In the genomic region with DNA sequence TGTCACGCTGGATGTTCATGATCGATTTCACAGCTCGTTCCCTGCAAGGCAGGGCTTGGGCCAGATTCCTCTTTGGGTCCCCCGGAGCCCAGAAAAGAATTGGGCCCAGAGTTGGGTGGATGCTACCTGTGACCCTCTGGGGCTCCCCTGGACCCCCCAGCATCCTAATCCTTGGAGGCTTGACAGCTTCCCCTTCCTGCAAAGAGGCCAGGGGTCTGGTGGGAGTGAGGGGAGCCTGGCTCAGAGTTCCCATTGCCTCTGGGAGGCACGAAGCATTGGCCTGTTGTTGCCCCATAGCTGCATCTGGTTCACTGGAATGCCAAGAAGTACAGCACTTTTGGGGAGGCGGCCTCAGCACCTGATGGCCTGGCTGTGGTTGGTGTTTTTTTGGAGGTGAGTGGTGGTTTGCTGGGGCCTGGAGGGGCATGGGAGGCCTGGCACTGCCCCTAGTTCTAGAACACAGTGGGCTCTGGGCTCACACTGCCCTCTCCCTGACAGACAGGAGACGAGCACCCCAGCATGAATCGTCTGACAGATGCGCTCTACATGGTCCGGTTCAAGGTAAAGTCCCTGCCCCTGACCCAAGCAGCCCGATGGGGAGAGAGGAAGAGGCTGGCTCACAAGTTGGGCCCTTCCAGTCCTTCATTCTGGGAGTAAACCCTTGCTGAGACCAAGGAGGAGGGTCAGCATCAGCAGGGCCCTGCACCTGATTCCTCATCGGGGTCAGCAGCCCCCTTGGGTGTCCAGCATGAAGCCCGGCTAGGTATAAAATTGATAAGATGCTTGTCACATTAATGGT, we compare ENCODE assay signal across 20 cellular contexts. TPM values are rescaled to one million over a fixed set of nuclear protein-coding genes. Genes with fewer than 3 reads are reported as not detected.
DNase-seq lines count a peak whose midpoint lies in the region; ATAC-seq, FAIRE-seq and TF ChIP-seq lines count a peak whose summit lies in the region.
"Had no signal": no experiment of that assay in that cellular context is flagged by ENCODE, and none has a peak within 500 bp of the region (broad histone marks: within the 10 kb centered on the region; RNA-seq: fewer than 3 reads in every experiment).

No MANE protein-coding gene starts in this region.

- no peaks in the 10 kb centered on the region for H3K79me2 ChIP-seq in SK-N-SH (ENCODE audit: insufficient read depth)
- H3K79me2 ChIP-seq in HepG2 (ENCODE audit: insufficient read depth, low read length): no peaks in the 10 kb centered on the region

- H3K4me3 Mint-ChIP-seq in chondrocyte (ENCODE audit: unreplicated experiment) (no peak overlapping the region), immature natural killer cell (no peak overlapping the region)
- H3K4me3 Mint-ChIP-seq: CD8-positive, alpha-beta memory T cell had no signal

- TF ChIP-seq EP300 in SK-N-SH (IDR thresholded peaks at IDR 0.05; ENCODE audit: borderline replicate concordance in 1 of 2, low read depth in 1 of 2, low read length in 1 of 2): no peak
- no peak for TF ChIP-seq EP300 in HepG2 (IDR thresholded peaks at IDR 0.05; ENCODE audit: low read depth in 2 of 2, low read length in 2 of 2)
- no peak for TF ChIP-seq EP300 in HepG2 (CRISPR knock-in tag; IDR thresholded peaks at IDR 0.05; ENCODE audit: borderline replicate concordance)
- no peak for TF ChIP-seq EP300 in tibial nerve (IDR thresholded peaks at IDR 0.05)

- H3K4me3 ChIP-seq in SK-N-SH (ENCODE audit: low read depth in 2 of 2, low read length in 1 of 2): no peak overlapping the region
- H3K4me3 ChIP-seq in HepG2 (replicated peaks in 1 of 3; ENCODE audit: insufficient read depth in 1 of 3, low read depth in 2 of 3, low read length in 3 of 3): no peak overlapping the region
- no peak overlapping the region for H3K4me3 ChIP-seq in aorta (ENCODE audit: low read length in 2 of 2)
- H3K4me3 ChIP-seq in tibial nerve: no peak overlapping the region
- H3K4me3 ChIP-seq: BLaER1 had no signal

- BruUV-seq in HepG2 (replicated peaks; lab: Mats Ljungman, UMichigan): no TSS peak

- no peak for ATAC-seq in SK-N-SH treated with all-trans-retinoic acid at 6 μM for 48 hours
- peak; percentile 20; the same call in 2 of the 3 replicates for ATAC-seq in HepG2
- ATAC-seq in aorta (ENCODE audit: low FRiP score): no peak
- ATAC-seq: HCT116 had no signal

- H3K9ac ChIP-seq in SK-N-SH (no peak overlapping the region), HepG2 (ENCODE audit: insufficient read depth, low read depth, low read length) (no peak overlapping the region)
- H3K9ac ChIP-seq: BLaER1 had no signal

- H3K9me2 ChIP-seq in SK-N-SH: no peaks in the 10 kb centered on the region

- H3K27ac Mint-ChIP-seq in chondrocyte (ENCODE audit: unreplicated experiment): no peak overlapping the region
- no peak overlapping the region for H3K27ac Mint-ChIP-seq in immature natural killer cell
- H3K27ac Mint-ChIP-seq: CD8-positive, alpha-beta memory T cell; IgD-negative memory B cell had no signal

- no peak for TF ChIP-seq CTCF in SK-N-SH (IDR thresholded peaks at IDR 0.05)
- TF ChIP-seq CTCF in chondrocyte (IDR thresholded peaks at IDR 0.05): no peak
- TF ChIP-seq CTCF in HepG2 (CRISPR knock-in tag; IDR thresholded peaks at IDR 0.05): peak; percentile 25; the same call in 1 of the 2 replicates
- no peak for TF ChIP-seq CTCF in tibial nerve (IDR thresholded peaks at IDR 0.05)
- TF ChIP-seq CTCF in GM10248 (IDR thresholded peaks at IDR 0.05; ENCODE audit: control extremely low read depth, extremely low read depth, low read depth, missing control alignments): no peak

- H3K4me1 ChIP-seq in SK-N-SH (ENCODE audit: control insufficient read depth in 1 of 2, insufficient read depth in 2 of 2, low read depth in 1 of 2, low read length in 1 of 2) (no peaks in the 10 kb centered on the region), HepG2 (ENCODE audit: insufficient read depth, low read length) (no peaks in the 10 kb centered on the region), aorta (ENCODE audit: control insufficient read depth in 1 of 2, insufficient read depth in 2 of 2, low read length in 2 of 2) (no peaks in the 10 kb centered on the region), tibial nerve (no peaks in the 10 kb centered on the region)

- in situ Hi-C loops in HepG2 (cut with HindIII; ENCODE audit: extremely low pct_ligation_motif_present, low pct_unique_long_range_greater_than_20kb): loop anchor here (25.0 kb wide), 1 partner anchor 439 kb away; no protein-coding TSS in a partner anchor

- H3K9me3 Mint-ChIP-seq in chondrocyte (ENCODE audit: low read depth) (no peaks in the 10 kb centered on the region), immature natural killer cell (no peaks in the 10 kb centered on the region)
- H3K9me3 Mint-ChIP-seq: CD8-positive, alpha-beta memory T cell; IgD-negative memory B cell had no signal

- DNase-seq in SK-N-SH (peak; percentile 6), chondrocyte (ENCODE audit: low spot score) (peak; percentile 53), HepG2 (ENCODE audit: low spot score) (no peak), aorta (peak; percentile 22 to 72), tibial nerve (ENCODE audit: low spot score in 2 of 2) (no peak), immature natural killer cell (no peak), GM10248 (ENCODE audit: extremely low spot score) (no peak)
- DNase-seq: AML-193; Caco-2; CD8-positive, alpha-beta memory T cell; DND-41; GDM1 had no signal

- intact Hi-C loops in HepG2 (cut with micrococcal nuclease; ENCODE audit: unreplicated experiment) (no loop called here), aorta (cut with DNase I) (no loop called here)

- no peaks in the 10 kb centered on the region for H3K36me3 ChIP-seq in SK-N-SH (replicated peaks in 1 of 2; ENCODE audit: control insufficient read depth in 1 of 2, insufficient read depth in 2 of 2, low read length in 1 of 2)
- H3K36me3 ChIP-seq in HepG2 (replicated peaks in 1 of 2; ENCODE audit: control insufficient read depth in 1 of 2, insufficient read depth in 2 of 2, low read length in 2 of 2): no peaks in the 10 kb centered on the region
- H3K36me3 ChIP-seq in aorta (ENCODE audit: control insufficient read depth in 1 of 2, insufficient read depth in 2 of 2, low read length in 1 of 2): no peaks in the 10 kb centered on the region
- no peaks in the 10 kb centered on the region for H3K36me3 ChIP-seq in tibial nerve
- H3K36me3 ChIP-seq: BLaER1 had no signal

- H3K36me3 Mint-ChIP-seq in chondrocyte (ENCODE audit: low read depth) (no peaks in the 10 kb centered on the region), immature natural killer cell (no peaks in the 10 kb centered on the region)
- H3K36me3 Mint-ChIP-seq: CD8-positive, alpha-beta memory T cell had no signal

- H3K27me3 ChIP-seq in SK-N-SH (ENCODE audit: insufficient read depth) (no peaks in the 10 kb centered on the region; the same call in 1 of the 2 replicates), HepG2 (ENCODE audit: control insufficient read depth in 1 of 2, insufficient read depth in 2 of 2, low read length in 2 of 2) (peaks cover 0 to 46% of the 10 kb centered on the region in 2 experiments; a peak in 4 of 5 replicates), aorta (ENCODE audit: control insufficient read depth in 1 of 2, insufficient read depth in 2 of 2, low read length in 1 of 2) (no peaks in the 10 kb centered on the region), tibial nerve (peaks cover 0 to 9% of the 10 kb centered on the region in 2 donors)

- H3K9me3 ChIP-seq in SK-N-SH: no peaks in the 10 kb centered on the region
- no peaks in the 10 kb centered on the region for H3K9me3 ChIP-seq in HepG2 (ENCODE audit: low read length)
- no peaks in the 10 kb centered on the region for H3K9me3 ChIP-seq in aorta (ENCODE audit: control insufficient read depth, low read length)
- H3K9me3 ChIP-seq in tibial nerve: no peaks in the 10 kb centered on the region
- H3K9me3 ChIP-seq: BLaER1, Caco-2 had no signal

- H2AFZ ChIP-seq in SK-N-SH (ENCODE audit: low read depth) (no peak overlapping the region), HepG2 (ENCODE audit: low read length) (no peak overlapping the region)

- H4K20me1 ChIP-seq in SK-N-SH (ENCODE audit: insufficient read depth): no peaks in the 10 kb centered on the region
- H4K20me1 ChIP-seq in HepG2 (ENCODE audit: insufficient read depth, low read length): no peaks in the 10 kb centered on the region
- H4K20me1 ChIP-seq: BLaER1 had no signal

- FAIRE-seq in HepG2 (lab: Jason Lieb, UNC): no peak

- H3K4me2 ChIP-seq in SK-N-SH (no peak overlapping the region), HepG2 (ENCODE audit: low read depth, low read length) (no peak overlapping the region)
- H3K4me2 ChIP-seq: BLaER1 had no signal

- H3K27ac ChIP-seq in SK-N-SH (ENCODE audit: low read depth in 2 of 2, low read length in 1 of 2) (no peak overlapping the region), HepG2 (ENCODE audit: extremely low read length, insufficient read depth, low read length) (no peak overlapping the region), aorta (ENCODE audit: low read depth in 1 of 2, low read length in 2 of 2) (no peak overlapping the region), tibial nerve (no peak overlapping the region)
- H3K27ac ChIP-seq: 22Rv1, BLaER1, HL-60 had no signal

- WGBS in SK-N-SH (ENCODE audit: low lambda C conversion rate): 79% methylated on average over 7 of the region's 13 CpGs
- 42% methylated on average over 9 of the region's 13 CpGs for WGBS in HepG2 (ENCODE audit: low lambda C conversion rate)
- 92 to 93% methylated on average over 13 of the region's 13 CpGs for WGBS in aorta, 2 donors
- 82 to 86% methylated on average over 8 to 13 of the region's 13 CpGs for WGBS in tibial nerve, 2 donors

- TF ChIP-seq POLR2A in HepG2 (IDR thresholded peaks at IDR 0.05; ENCODE audit: insufficient read depth in 1 of 2, low read depth in 2 of 2, low read length in 2 of 2) (no peak), tibial nerve (IDR thresholded peaks at IDR 0.05) (no peak)

- POLR2A ChIA-PET in SK-N-SH (lab: Yijun Ruan, JAX) (no interaction called here), HepG2 (lab: Yijun Ruan, JAX) (no interaction called here), GM10248 (lab: Yijun Ruan, JAX) (no interaction called here)

- TF ChIP-seq RAD21 in SK-N-SH (IDR thresholded peaks at IDR 0.05; ENCODE audit: low read length) (no peak), HepG2 (CRISPR knock-in tag; IDR thresholded peaks at IDR 0.05) (no peak)

- CTCF ChIA-PET in SK-N-SH (lab: Yijun Ruan, JAX) (interaction anchor here (1.1 to 5.6 kb wide), 3 partner anchors 9 to 21 kb away, joined by 4 to 39 read pairs (median 26); a partner anchor contains a TSS), HepG2 (lab: Yijun Ruan, JAX; ENCODE audit: low intra/inter-chr PET ratio, low total read pairs) (no interaction called here), GM10248 (lab: Yijun Ruan, JAX) (interaction anchor here (0.8 to 16.2 kb wide), 4 partner anchors 17 to 243 kb away, joined by 3 to 176 read pairs (median 3); no protein-coding TSS in a partner anchor)

- H3F3A ChIP-seq in SK-N-SH (replicated peaks; ENCODE audit: insufficient read depth): no peaks in the 10 kb centered on the region

- no peaks in the 10 kb centered on the region for H3K4me1 Mint-ChIP-seq in chondrocyte (ENCODE audit: low read depth)
- H3K4me1 Mint-ChIP-seq in immature natural killer cell: no peaks in the 10 kb centered on the region
- H3K4me1 Mint-ChIP-seq: CD8-positive, alpha-beta memory T cell; IgD-negative memory B cell had no signal

- peaks cover 4% of the 10 kb centered on the region for H3K27me3 Mint-ChIP-seq in chondrocyte (ENCODE audit: low read depth)
- peaks cover 4 to 6% (median 5%) of the 10 kb centered on the region in 3 donors for H3K27me3 Mint-ChIP-seq in immature natural killer cell (ENCODE audit: low read depth in 3 of 3)

RNA-seq across cellular contexts. Expression of a gene that starts 7.2 kb away (rescaled TPM):
- 0.11 and 0.12 TPM in 2 replicates for polyA plus RNA-seq in SK-N-SH (2012; rRNA removed)
- 0.07 and 0.10 TPM in 2 replicates for polyA plus RNA-seq in SK-N-SH (2012; cell fraction: cytosol; rRNA removed)
- polyA plus RNA-seq in SK-N-SH (2012; cell fraction: nucleus; rRNA removed): 0.08 and 0.15 TPM in 2 replicates
- total RNA-seq in chondrocyte: not detected in 3 replicates
- not detected in 2 replicates for total RNA-seq in HepG2 (2016; rRNA removed; fragmentation: Illumina TruSeq; extraction: Trizol)
- total RNA-seq in HepG2 (2016; cell fraction: cytosol; rRNA removed; fragmentation: Illumina TruSeq; extraction: Trizol; ENCODE audit: low read depth): not detected in 2 replicates
- total RNA-seq in HepG2 (2016; cell fraction: insoluble cytoplasmic fraction; rRNA removed; fragmentation: Illumina TruSeq; extraction: Trizol): not detected in 2 replicates
- total RNA-seq in HepG2 (2016; cell fraction: membrane; rRNA removed; fragmentation: Illumina TruSeq; extraction: Trizol): not detected in 2 replicates
- total RNA-seq in HepG2 (2016; cell fraction: nucleus; rRNA removed; fragmentation: Illumina TruSeq; extraction: Trizol): not detected in 2 replicates
- not detected in 2 replicates for polyA plus RNA-seq in HepG2 (2011; rRNA removed)
- 0.03 TPM in 1 of 2 replicates, not detected in the other for polyA plus RNA-seq in HepG2 (2011; cell fraction: cytosol; rRNA removed)
- polyA plus RNA-seq in HepG2 (2011; cell fraction: nucleus; rRNA removed): not detected in 2 replicates
- not detected in 2 replicates for polyA plus RNA-seq in HepG2 (2012)
- 0.07 TPM in 1 of 2 replicates, not detected in the other for polyA plus RNA-seq in HepG2 (2016; cell fraction: cytosol; fragmentation: Illumina TruSeq; extraction: Trizol; ENCODE audit: low read depth)
- not detected in 2 replicates for polyA plus RNA-seq in HepG2 (2016; cell fraction: insoluble cytoplasmic fraction; fragmentation: Illumina TruSeq; extraction: Trizol; ENCODE audit: low read depth)
- not detected in 2 replicates for polyA plus RNA-seq in HepG2 (2016; cell fraction: membrane; fragmentation: Illumina TruSeq; extraction: Trizol; ENCODE audit: low read depth)
- not detected in 2 replicates for polyA plus RNA-seq in HepG2 (2016; cell fraction: nucleus; fragmentation: Illumina TruSeq; extraction: Trizol; ENCODE audit: insufficient read depth, low read depth)
- not detected in 2 replicates for polyA minus RNA-seq in HepG2 (2011; rRNA and poly(A)+ RNA removed; ENCODE audit: low replicate concordance)
- polyA minus RNA-seq in HepG2 (2011; cell fraction: cytosol; rRNA and poly(A)+ RNA removed): not detected in 2 replicates
- not detected in 2 replicates for polyA minus RNA-seq in HepG2 (2011; cell fraction: nucleus; rRNA and poly(A)+ RNA removed)
- total RNA-seq in aorta: not detected
- 10 to 100 TPM in 1 of 2 donors, not detected in 1; 12.8 TPM for polyA plus RNA-seq in aorta
- not detected for total RNA-seq in tibial nerve
- under 1 TPM; 0.12 to 0.25 (median 0.17) TPM for polyA plus RNA-seq in immature natural killer cell
- total RNA-seq: A673; CD8-positive, alpha-beta memory T cell; H4 had no signal
- polyA plus RNA-seq: CD8-positive, alpha-beta memory T cell; IgD-negative memory B cell had no signal

RNA-seq across cellular contexts. Expression of a gene that starts 20.6 kb away (rescaled TPM):
- polyA plus RNA-seq in SK-N-SH (2012; rRNA removed): 33.8 and 45.5 TPM in 2 replicates
- polyA plus RNA-seq in SK-N-SH (2012; cell fraction: cytosol; rRNA removed): 53.9 and 68.0 TPM in 2 replicates
- 18.4 and 44.0 TPM in 2 replicates for polyA plus RNA-seq in SK-N-SH (2012; cell fraction: nucleus; rRNA removed)
- 46.7 to 51.4 TPM (median 47.8 TPM) in 3 replicates for total RNA-seq in chondrocyte
- 206 and 279 TPM in 2 replicates for total RNA-seq in HepG2 (2016; rRNA removed; fragmentation: Illumina TruSeq; extraction: Trizol)
- total RNA-seq in HepG2 (2016; cell fraction: cytosol; rRNA removed; fragmentation: Illumina TruSeq; extraction: Trizol; ENCODE audit: low read depth): 93.3 and 103 TPM in 2 replicates
- total RNA-seq in HepG2 (2016; cell fraction: insoluble cytoplasmic fraction; rRNA removed; fragmentation: Illumina TruSeq; extraction: Trizol): 210 and 281 TPM in 2 replicates
- 146 and 147 TPM in 2 replicates for total RNA-seq in HepG2 (2016; cell fraction: membrane; rRNA removed; fragmentation: Illumina TruSeq; extraction: Trizol)
- 127 and 139 TPM in 2 replicates for total RNA-seq in HepG2 (2016; cell fraction: nucleus; rRNA removed; fragmentation: Illumina TruSeq; extraction: Trizol)
- polyA plus RNA-seq in HepG2 (2011; rRNA removed): 68.2 and 95.7 TPM in 2 replicates
- polyA plus RNA-seq in HepG2 (2011; cell fraction: cytosol; rRNA removed): 27.0 and 39.4 TPM in 2 replicates
- polyA plus RNA-seq in HepG2 (2011; cell fraction: nucleus; rRNA removed): 79.6 and 104 TPM in 2 replicates
- polyA plus RNA-seq in HepG2 (2012): 71.6 and 101 TPM in 2 replicates
- 66.8 and 90.6 TPM in 2 replicates for polyA plus RNA-seq in HepG2 (2016; cell fraction: cytosol; fragmentation: Illumina TruSeq; extraction: Trizol; ENCODE audit: low read depth)
- polyA plus RNA-seq in HepG2 (2016; cell fraction: insoluble cytoplasmic fraction; fragmentation: Illumina TruSeq; extraction: Trizol; ENCODE audit: low read depth): 229 TPM in 2 replicates
- polyA plus RNA-seq in HepG2 (2016; cell fraction: membrane; fragmentation: Illumina TruSeq; extraction: Trizol; ENCODE audit: low read depth): 102 and 113 TPM in 2 replicates
- polyA plus RNA-seq in HepG2 (2016; cell fraction: nucleus; fragmentation: Illumina TruSeq; extraction: Trizol; ENCODE audit: insufficient read depth, low read depth): 156 and 166 TPM in 2 replicates
- polyA minus RNA-seq in HepG2 (2011; rRNA and poly(A)+ RNA removed; ENCODE audit: low replicate concordance): 14.2 and 16.7 TPM in 2 replicates
- 26.9 and 31.3 TPM in 2 replicates for polyA minus RNA-seq in HepG2 (2011; cell fraction: cytosol; rRNA and poly(A)+ RNA removed)
- polyA minus RNA-seq in HepG2 (2011; cell fraction: nucleus; rRNA and poly(A)+ RNA removed): 96.7 and 111 TPM in 2 replicates
- total RNA-seq in aorta: 10 to 100 TPM; 40.8 to 46.2 TPM
- 10 to 100 TPM; 41.7 to 42.9 TPM for polyA plus RNA-seq in aorta
- total RNA-seq in tibial nerve: 10 to 100 TPM; 29.4 to 45.7 (median 34.6) TPM
- polyA plus RNA-seq in immature natural killer cell: 10 to 100 TPM; 67.2 to 73.8 (median 69.8) TPM

RNA-seq across cellular contexts. Expression of a gene that starts 28.9 kb away (rescaled TPM):
- polyA plus RNA-seq in SK-N-SH (2012; rRNA removed) (4.7 and 7.3 TPM in 2 replicates), HepG2 (2011; rRNA removed) (12.2 and 12.8 TPM in 2 replicates), aorta (1 to 10 TPM; 2.1 to 2.5 TPM), immature natural killer cell (1 to 10 TPM in 2 of 3 donors, not detected in 1; 2.2 to 3.1 TPM)
- 3.8 and 4.9 TPM in 2 replicates for polyA plus RNA-seq in SK-N-SH (2012; cell fraction: cytosol; rRNA removed)
- polyA plus RNA-seq in SK-N-SH (2012; cell fraction: nucleus; rRNA removed): 9.4 and 10.9 TPM in 2 replicates
- total RNA-seq in chondrocyte (8.5 to 9.2 TPM (median 9.0 TPM) in 3 replicates), HepG2 (2016; rRNA removed; fragmentation: Illumina TruSeq; extraction: Trizol) (15.8 and 38.2 TPM in 2 replicates), aorta (10 to 100 TPM in 1 of 2 donors, 1 to 10 TPM in 1; 8.9 to 10.9 TPM), tibial nerve (10 to 100 TPM; 12.3 to 29.9 (median 15.5) TPM)
- 1.8 and 2.5 TPM in 2 replicates for total RNA-seq in HepG2 (2016; cell fraction: cytosol; rRNA removed; fragmentation: Illumina TruSeq; extraction: Trizol; ENCODE audit: low read depth)
- 16.2 and 31.7 TPM in 2 replicates for total RNA-seq in HepG2 (2016; cell fraction: insoluble cytoplasmic fraction; rRNA removed; fragmentation: Illumina TruSeq; extraction: Trizol)
- 8.4 and 10.1 TPM in 2 replicates for total RNA-seq in HepG2 (2016; cell fraction: membrane; rRNA removed; fragmentation: Illumina TruSeq; extraction: Trizol)
- total RNA-seq in HepG2 (2016; cell fraction: nucleus; rRNA removed; fragmentation: Illumina TruSeq; extraction: Trizol): 17.0 and 17.2 TPM in 2 replicates
- 8.3 and 11.7 TPM in 2 replicates for polyA plus RNA-seq in HepG2 (2011; cell fraction: cytosol; rRNA removed)
- 10.2 and 12.4 TPM in 2 replicates for polyA plus RNA-seq in HepG2 (2011; cell fraction: nucleus; rRNA removed)
- polyA plus RNA-seq in HepG2 (2012): 7.7 and 9.5 TPM in 2 replicates
- 0.66 and 1.1 TPM in 2 replicates for polyA plus RNA-seq in HepG2 (2016; cell fraction: cytosol; fragmentation: Illumina TruSeq; extraction: Trizol; ENCODE audit: low read depth)
- polyA plus RNA-seq in HepG2 (2016; cell fraction: insoluble cytoplasmic fraction; fragmentation: Illumina TruSeq; extraction: Trizol; ENCODE audit: low read depth): 17.5 and 18.0 TPM in 2 replicates
- polyA plus RNA-seq in HepG2 (2016; cell fraction: membrane; fragmentation: Illumina TruSeq; extraction: Trizol; ENCODE audit: low read depth): 2.9 and 3.2 TPM in 2 replicates
- polyA plus RNA-seq in HepG2 (2016; cell fraction: nucleus; fragmentation: Illumina TruSeq; extraction: Trizol; ENCODE audit: insufficient read depth, low read depth): 19.4 and 23.4 TPM in 2 replicates
- polyA minus RNA-seq in HepG2 (2011; rRNA and poly(A)+ RNA removed; ENCODE audit: low replicate concordance): 46.5 and 49.0 TPM in 2 replicates
- polyA minus RNA-seq in HepG2 (2011; cell fraction: cytosol; rRNA and poly(A)+ RNA removed): 10.5 and 12.8 TPM in 2 replicates
- 10.0 and 15.5 TPM in 2 replicates for polyA minus RNA-seq in HepG2 (2011; cell fraction: nucleus; rRNA and poly(A)+ RNA removed)

RNA-seq across cellular contexts. Expression of a gene that starts 50.0 kb away (rescaled TPM):
- polyA plus RNA-seq in SK-N-SH (2012; rRNA removed) (0.06 and 0.08 TPM in 2 replicates), HepG2 (2011; rRNA removed) (not detected in 2 replicates), aorta (not detected), immature natural killer cell (under 1 TPM in 1 of 3 donors, not detected in 2; 0.11 TPM)
- 0.05 TPM in 1 of 2 replicates, not detected in the other for polyA plus RNA-seq in SK-N-SH (2012; cell fraction: cytosol; rRNA removed)
- 0.12 and 0.14 TPM in 2 replicates for polyA plus RNA-seq in SK-N-SH (2012; cell fraction: nucleus; rRNA removed)
- total RNA-seq in chondrocyte (not detected in 3 replicates), HepG2 (2016; rRNA removed; fragmentation: Illumina TruSeq; extraction: Trizol) (not detected in 2 replicates), aorta (not detected), tibial nerve (not detected)
- not detected in 2 replicates for total RNA-seq in HepG2 (2016; cell fraction: cytosol; rRNA removed; fragmentation: Illumina TruSeq; extraction: Trizol; ENCODE audit: low read depth)
- not detected in 2 replicates for total RNA-seq in HepG2 (2016; cell fraction: insoluble cytoplasmic fraction; rRNA removed; fragmentation: Illumina TruSeq; extraction: Trizol)
- total RNA-seq in HepG2 (2016; cell fraction: membrane; rRNA removed; fragmentation: Illumina TruSeq; extraction: Trizol): 0.09 and 0.10 TPM in 2 replicates
- not detected in 2 replicates for total RNA-seq in HepG2 (2016; cell fraction: nucleus; rRNA removed; fragmentation: Illumina TruSeq; extraction: Trizol)
- polyA plus RNA-seq in HepG2 (2011; cell fraction: cytosol; rRNA removed): not detected in 2 replicates
- polyA plus RNA-seq in HepG2 (2011; cell fraction: nucleus; rRNA removed): not detected in 2 replicates
- not detected in 2 replicates for polyA plus RNA-seq in HepG2 (2012)
- polyA plus RNA-seq in HepG2 (2016; cell fraction: cytosol; fragmentation: Illumina TruSeq; extraction: Trizol; ENCODE audit: low read depth): not detected in 2 replicates
- not detected in 2 replicates for polyA plus RNA-seq in HepG2 (2016; cell fraction: insoluble cytoplasmic fraction; fragmentation: Illumina TruSeq; extraction: Trizol; ENCODE audit: low read depth)
- polyA plus RNA-seq in HepG2 (2016; cell fraction: membrane; fragmentation: Illumina TruSeq; extraction: Trizol; ENCODE audit: low read depth): not detected in 2 replicates
- polyA plus RNA-seq in HepG2 (2016; cell fraction: nucleus; fragmentation: Illumina TruSeq; extraction: Trizol; ENCODE audit: insufficient read depth, low read depth): not detected in 2 replicates
- not detected in 2 replicates for polyA minus RNA-seq in HepG2 (2011; rRNA and poly(A)+ RNA removed; ENCODE audit: low replicate concordance)
- not detected in 2 replicates for polyA minus RNA-seq in HepG2 (2011; cell fraction: cytosol; rRNA and poly(A)+ RNA removed)
- not detected in 2 replicates for polyA minus RNA-seq in HepG2 (2011; cell fraction: nucleus; rRNA and poly(A)+ RNA removed)
- total RNA-seq: A673, Caco-2 had no signal
- polyA plus RNA-seq: CD8-positive, alpha-beta memory T cell; IgD-negative memory B cell had no signal

Comparison
In these comparisons a context has a peak if more than half of its experiments do, and no peak if none do; other contexts are left out.
1. DNase-seq: peak in SK-N-SH (single experiment), chondrocyte (single experiment) and aorta (2 of 2); none in HepG2 (single experiment), tibial nerve (0 of 2), immature natural killer cell (0 of 3) and GM10248 (single experiment).